ENCODE assay signal across 16 cellular contexts in genomic region chr15:74396146-74396438, GRCh38. TPM values are rescaled to one million over a fixed set of nuclear protein-coding genes. Genes with fewer than 3 reads are reported as not detected.
DNase-seq lines count a peak whose midpoint lies in the region; ATAC-seq, FAIRE-seq and TF ChIP-seq lines count a peak whose summit lies in the region.
"Had no signal": no experiment of that assay in that cellular context is flagged by ENCODE, and none has a peak within 500 bp of the region (broad histone marks: within the 10 kb centered on the region; RNA-seq: fewer than 3 reads in every experiment).

No MANE protein-coding gene starts in this region.

- no peak for FAIRE-seq in keratinocyte (lab: Jason Lieb, UNC)
- FAIRE-seq: islet of Langerhans had no signal

- no peaks in the 10 kb centered on the region for H3K9me3 ChIP-seq in CD4-positive, CD25-positive, alpha-beta regulatory T cell (ENCODE audit: control insufficient read depth in 2 of 2, low read length in 2 of 2)
- no peaks in the 10 kb centered on the region for H3K9me3 ChIP-seq in RWPE2 (ENCODE audit: severe bottlenecking)
- no peaks in the 10 kb centered on the region for H3K9me3 ChIP-seq in keratinocyte (ENCODE audit: control insufficient read depth, low read depth, low read length)
- H3K9me3 ChIP-seq: MG63 had no signal

- peaks cover 0 to 36% (median 13%) of the 10 kb centered on the region in 4 donors for H3K4me1 Mint-ChIP-seq in CD4-positive, CD25-positive, alpha-beta regulatory T cell

- no peak overlapping the region for H3K27ac ChIP-seq in CD4-positive, CD25-positive, alpha-beta regulatory T cell (ENCODE audit: insufficient read depth, low read length, poor library complexity, severe bottlenecking)
- H3K27ac ChIP-seq in RWPE2 (ENCODE audit: poor library complexity, severe bottlenecking) (peak overlapping the region; percentile 95), keratinocyte (ENCODE audit: control insufficient read depth, insufficient read depth, low read length) (peak overlapping the region; percentile 88)

- H3K4me2 ChIP-seq in keratinocyte (ENCODE audit: control insufficient read depth, extremely low read depth, insufficient read depth, low read depth, low read length), result peak overlapping the region; percentile 74

- H3K36me3 ChIP-seq in CD4-positive, CD25-positive, alpha-beta regulatory T cell (ENCODE audit: control insufficient read depth, insufficient read depth, low read length), result no peaks in the 10 kb centered on the region
- H3K36me3 ChIP-seq in RWPE2 (ENCODE audit: low read depth) (no peaks in the 10 kb centered on the region), keratinocyte (ENCODE audit: control insufficient read depth in 2 of 2, extremely low read depth in 1 of 2, insufficient read depth in 2 of 2, low read length in 2 of 2) (no peaks in the 10 kb centered on the region)
- H3K36me3 ChIP-seq: MG63 had no signal

- no peak for TF ChIP-seq CTCF in RWPE2 (IDR thresholded peaks at IDR 0.05; ENCODE audit: poor library complexity, severe bottlenecking)
- no peak for TF ChIP-seq CTCF in keratinocyte (optimal IDR thresholded peaks at IDR 0.05 in 1 of 3, IDR thresholded peaks at IDR 0.05 in 1 of 3, conservative IDR thresholded peaks at IDR 0.05 in 1 of 3; ENCODE audit: extremely low read depth in 1 of 3, insufficient read depth in 2 of 3, low read length in 3 of 3)

- H3K79me2 ChIP-seq in keratinocyte (ENCODE audit: control insufficient read depth, insufficient read depth, low read length), result no peaks in the 10 kb centered on the region

- DNase-seq in CD4-positive, CD25-positive, alpha-beta regulatory T cell, result no peak
- no peak for DNase-seq in RWPE2 (ENCODE audit: low spot score)
- DNase-seq in keratinocyte (ENCODE audit: low read depth, low spot score), result no peak
- no peak for DNase-seq in H4 (ENCODE audit: low spot score)
- no peak for DNase-seq in DMS53 treated with DMSO at 0.1 percent for 48 hours (lab: John Stamatoyannopoulos, UW; ENCODE audit: unreplicated experiment)
- DNase-seq: dermis blood vessel endothelial cell; foreskin fibroblast; MG63; NCI-H226; Right ventricle myocardium superior; stimulated activated naive CD4-positive, alpha-beta T cell had no signal

- H3K4me3 Mint-ChIP-seq in CD4-positive, CD25-positive, alpha-beta regulatory T cell, result no peak overlapping the region
- H3K4me3 Mint-ChIP-seq: WTC11 had no signal

- H3K36me3 Mint-ChIP-seq in CD4-positive, CD25-positive, alpha-beta regulatory T cell, result no peaks in the 10 kb centered on the region
- H3K36me3 Mint-ChIP-seq: WTC11 had no signal

- peaks cover 2% of the 10 kb centered on the region for H3K9me1 ChIP-seq in keratinocyte (ENCODE audit: control insufficient read depth, extremely low read depth, insufficient read depth, low read length)

- no peaks in the 10 kb centered on the region for H4K20me1 ChIP-seq in keratinocyte (ENCODE audit: control insufficient read depth, extremely low read depth, insufficient read depth, low read length)

- dilution Hi-C loops in keratinocyte (cut with MboI; ENCODE audit: extremely low pct_ligation_motif_present, low sequenced_read_pairs), result no loop called here

- peak overlapping the region; percentile 75 for H3K9ac ChIP-seq in keratinocyte (ENCODE audit: control insufficient read depth, extremely low read depth, insufficient read depth, low read length)

- H3K4me3 ChIP-seq in CD4-positive, CD25-positive, alpha-beta regulatory T cell (ENCODE audit: low read depth, low read length), result no peak overlapping the region
- H3K4me3 ChIP-seq in RWPE2 (ENCODE audit: severe bottlenecking), result no peak overlapping the region
- H3K4me3 ChIP-seq in keratinocyte (ENCODE audit: control insufficient read depth in 2 of 3, extremely low read depth in 1 of 3, insufficient read depth in 2 of 3, low read depth in 1 of 3, low read length in 3 of 3), result no peak overlapping the region
- H3K4me3 ChIP-seq: MG63 had no signal

- no peaks in the 10 kb centered on the region for H3K27me3 Mint-ChIP-seq in CD4-positive, CD25-positive, alpha-beta regulatory T cell

- no peak for ATAC-seq in CD4-positive, CD25-positive, alpha-beta regulatory T cell (ENCODE audit: low read depth in 2 of 2)
- ATAC-seq in GM21423 (IDR thresholded peaks at IDR 0.05; ENCODE audit: unreplicated experiment) (peak; percentile 1), RWPE2 (ENCODE audit: low read depth) (no peak), GM18870 (IDR thresholded peaks at IDR 0.05; ENCODE audit: unreplicated experiment) (no peak), GM19455 (IDR thresholded peaks at IDR 0.05; ENCODE audit: unreplicated experiment) (no peak)

- H2AFZ ChIP-seq in keratinocyte (ENCODE audit: control insufficient read depth, low read length), result no peak overlapping the region

- H3K27me3 ChIP-seq in CD4-positive, CD25-positive, alpha-beta regulatory T cell (ENCODE audit: control insufficient read depth, insufficient read depth, low read length), result no peaks in the 10 kb centered on the region
- H3K27me3 ChIP-seq in RWPE2 (ENCODE audit: insufficient read depth, poor library complexity, severe bottlenecking) (no peaks in the 10 kb centered on the region), keratinocyte (ENCODE audit: control insufficient read depth, extremely low read depth, insufficient read depth, low read length) (no peaks in the 10 kb centered on the region)
- H3K27me3 ChIP-seq: MG63 had no signal

- H3K27ac Mint-ChIP-seq in CD4-positive, CD25-positive, alpha-beta regulatory T cell, result peak overlapping the region in 2 of 3 donors; percentile 55 to 73
- H3K27ac Mint-ChIP-seq: WTC11 had no signal

- H3K4me1 ChIP-seq in CD4-positive, CD25-positive, alpha-beta regulatory T cell (ENCODE audit: control insufficient read depth, insufficient read depth, low read length, poor library complexity, severe bottlenecking), result peaks cover 19% of the 10 kb centered on the region
- H3K4me1 ChIP-seq in RWPE2 (ENCODE audit: insufficient read depth, poor library complexity, severe bottlenecking) (peaks cover 52% of the 10 kb centered on the region), keratinocyte (ENCODE audit: control insufficient read depth, extremely low read depth, insufficient read depth, low read length) (peaks cover 59% of the 10 kb centered on the region)

- no peaks in the 10 kb centered on the region for H3K9me3 Mint-ChIP-seq in CD4-positive, CD25-positive, alpha-beta regulatory T cell
- H3K9me3 Mint-ChIP-seq: WTC11 had no signal

RNA-seq across cellular contexts. Expression of gene CYP11A1, which starts 28.6 kb away (rescaled TPM):
- not detected for total RNA-seq in CD4-positive, CD25-positive, alpha-beta regulatory T cell
- not detected for polyA plus RNA-seq in CD4-positive, CD25-positive, alpha-beta regulatory T cell
- polyA plus RNA-seq in keratinocyte, result 0.27 TPM in 1 of 3 replicates, not detected in the others
- polyA plus RNA-seq in keratinocyte (2011; ENCODE audit: low read depth), result not detected
- polyA plus RNA-seq in keratinocyte (2011; cell fraction: cytosol; rRNA removed), result 0.13 and 0.25 TPM in 2 replicates
- polyA plus RNA-seq in keratinocyte (2011; cell fraction: nucleus; rRNA removed), result 0.22 and 0.24 TPM in 2 replicates
- polyA plus RNA-seq in keratinocyte (2012; ENCODE audit: low replicate concordance), result not detected in 2 replicates
- 0.13 TPM in 1 of 3 replicates, not detected in the others for polyA minus RNA-seq in keratinocyte
- polyA minus RNA-seq in keratinocyte (2011; cell fraction: cytosol; rRNA and poly(A)+ RNA removed), result 2.1 TPM
- polyA minus RNA-seq in keratinocyte (2011; cell fraction: nucleus; rRNA and poly(A)+ RNA removed), result 1.2 TPM in 1 of 2 replicates, not detected in the other
- total RNA-seq in H4 (2014; rRNA removed; shearing (Covaris generic)), result not detected in 2 replicates
- total RNA-seq: dermis blood vessel endothelial cell had no signal

RNA-seq across cellular contexts. Expression of gene SEMA7A, which starts 37.7 kb away (rescaled TPM):
- 5.0 TPM for total RNA-seq in CD4-positive, CD25-positive, alpha-beta regulatory T cell
- under 1 TPM in 3 of 4 donors, not detected in 1; 0.09 to 0.39 (median 0.11) TPM for polyA plus RNA-seq in CD4-positive, CD25-positive, alpha-beta regulatory T cell
- polyA plus RNA-seq in keratinocyte, result 8.0 to 15.5 TPM (median 8.1 TPM) in 3 replicates
- polyA plus RNA-seq in keratinocyte (2011; ENCODE audit: low read depth), result 6.4 TPM
- polyA plus RNA-seq in keratinocyte (2011; cell fraction: cytosol; rRNA removed), result 3.7 and 3.8 TPM in 2 replicates
- polyA plus RNA-seq in keratinocyte (2011; cell fraction: nucleus; rRNA removed), result 21.0 and 21.5 TPM in 2 replicates
- 12.2 and 17.7 TPM in 2 replicates for polyA plus RNA-seq in keratinocyte (2012; ENCODE audit: low replicate concordance)
- polyA minus RNA-seq in keratinocyte, result 15.0 to 36.5 TPM (median 16.5 TPM) in 3 replicates
- 11.1 TPM for polyA minus RNA-seq in keratinocyte (2011; cell fraction: cytosol; rRNA and poly(A)+ RNA removed)
- polyA minus RNA-seq in keratinocyte (2011; cell fraction: nucleus; rRNA and poly(A)+ RNA removed), result 22.6 and 23.0 TPM in 2 replicates
- 0.53 and 0.91 TPM in 2 replicates for total RNA-seq in H4 (2014; rRNA removed; shearing (Covaris generic))
